In genomic region chr19:33251076-33251475, GRCh38 we compare ENCODE assay signal across 17 cellular contexts. TPM values are rescaled to one million over a fixed set of nuclear protein-coding genes. Genes with fewer than 3 reads are reported as not detected.
DNase-seq lines count a peak whose midpoint lies in the region; ATAC-seq and TF ChIP-seq lines count a peak whose summit lies in the region.
"Had no signal": no experiment of that assay in that cellular context is flagged by ENCODE, and none has a peak within 500 bp of the region (broad histone marks: within the 10 kb centered on the region; RNA-seq: fewer than 3 reads in every experiment).

No MANE protein-coding gene starts in this region.

- H3K27me3 ChIP-seq in SK-N-SH (ENCODE audit: insufficient read depth), result no peaks in the 10 kb centered on the region
- no peaks in the 10 kb centered on the region for H3K27me3 ChIP-seq in BLaER1 treated with 17β-estradiol and CSF1 and Interleukin-3, amounts not matched to agents 10 nM and 100 nM
- no peaks in the 10 kb centered on the region for H3K27me3 ChIP-seq in neuronal stem cell (ENCODE audit: control insufficient read depth in 3 of 3, insufficient read depth in 3 of 3, low read depth in 1 of 3, low read length in 3 of 3)
- no peaks in the 10 kb centered on the region for H3K27me3 ChIP-seq in gastrocnemius medialis

- H3K4me1 Mint-ChIP-seq in chondrocyte (ENCODE audit: low read depth), result no peaks in the 10 kb centered on the region
- H3K4me1 Mint-ChIP-seq: CD8-positive, alpha-beta memory T cell had no signal

- TF ChIP-seq POLR2A in gastrocnemius medialis (IDR thresholded peaks at IDR 0.05), result no peak

- TF ChIP-seq RAD21 in SK-N-SH (IDR thresholded peaks at IDR 0.05; ENCODE audit: low read length), result no peak

- H2BK120ac ChIP-seq in neuronal stem cell (ENCODE audit: low read depth, low read length), result no peak overlapping the region

- H4K91ac ChIP-seq in neuronal stem cell (ENCODE audit: low read depth, low read length, poor library complexity), result no peak overlapping the region

- H3K27me3 Mint-ChIP-seq in chondrocyte (ENCODE audit: low read depth), result peaks cover 7% of the 10 kb centered on the region

- no peak overlapping the region for H3K4me3 ChIP-seq in SK-N-SH (ENCODE audit: low read depth in 2 of 2, low read length in 1 of 2)
- H3K4me3 ChIP-seq in BLaER1 treated with 17β-estradiol and CSF1 and Interleukin-3, amounts not matched to agents 10 nM and 100 nM, result no peak overlapping the region
- H3K4me3 ChIP-seq in neuronal stem cell (ENCODE audit: low read length in 2 of 2), result no peak overlapping the region
- H3K4me3 ChIP-seq in gastrocnemius medialis, result no peak overlapping the region
- H3K4me3 ChIP-seq: K562 had no signal

- peaks cover 3% of the 10 kb centered on the region for H3F3A ChIP-seq in SK-N-SH (replicated peaks; ENCODE audit: insufficient read depth)

- no peak overlapping the region for H2BK12ac ChIP-seq in neuronal stem cell (ENCODE audit: low read length)

- in situ Hi-C loops in gastrocnemius medialis (cut with MboI; ENCODE audit: low sequenced_read_pairs in 4 of 4), result no loop called here

- H2AFZ ChIP-seq in SK-N-SH (ENCODE audit: low read depth) (no peak overlapping the region), neuronal stem cell (ENCODE audit: low read length) (no peak overlapping the region)

- peak overlapping the region; percentile 45 for H3K23ac ChIP-seq in neuronal stem cell (ENCODE audit: low read depth, low read length, poor library complexity)

- H3K4me2 ChIP-seq in SK-N-SH (no peak overlapping the region), neuronal stem cell (ENCODE audit: insufficient read depth, low read length, poor library complexity, severe bottlenecking) (no peak overlapping the region)
- peak overlapping the region; percentile 26 to 80 (median 40); a peak in 17 of 22 replicates for H3K4me2 ChIP-seq in BLaER1 treated with 17β-estradiol and CSF1 and Interleukin-3, amounts not matched to agents 10 nM and 100 nM

- POLR2A ChIA-PET in SK-N-SH (lab: Yijun Ruan, JAX), result no interaction called here

- H4K20me1 ChIP-seq in SK-N-SH (ENCODE audit: insufficient read depth), result no peaks in the 10 kb centered on the region
- no peaks in the 10 kb centered on the region for H4K20me1 ChIP-seq in BLaER1 treated with 17β-estradiol and CSF1 and Interleukin-3, amounts not matched to agents 10 nM and 100 nM

- TF ChIP-seq CTCF in SK-N-SH (IDR thresholded peaks at IDR 0.05), result no peak
- TF ChIP-seq CTCF in chondrocyte (IDR thresholded peaks at IDR 0.05), result no peak
- TF ChIP-seq CTCF in gastrocnemius medialis (IDR thresholded peaks at IDR 0.05 in 4 of 5, conservative IDR thresholded peaks at IDR 0.05 in 1 of 5), result no peak

- H3K4ac ChIP-seq in neuronal stem cell (ENCODE audit: low read length), result no peak overlapping the region

- no peaks in the 10 kb centered on the region for H3K9me3 Mint-ChIP-seq in chondrocyte (ENCODE audit: low read depth)
- H3K9me3 Mint-ChIP-seq: CD8-positive, alpha-beta memory T cell had no signal

- H3K79me1 ChIP-seq in neuronal stem cell (ENCODE audit: low read depth, low read length), result peaks cover 2% of the 10 kb centered on the region

- H3K9me3 ChIP-seq in SK-N-SH (no peaks in the 10 kb centered on the region), neuronal stem cell (replicated peaks in 1 of 2; ENCODE audit: control insufficient read depth in 2 of 2, insufficient read depth in 1 of 2, low read depth in 1 of 2, low read length in 2 of 2) (peaks cover 2 to 8% of the 10 kb centered on the region in 2 donors), gastrocnemius medialis (no peaks in the 10 kb centered on the region)
- H3K9me3 ChIP-seq in BLaER1 treated with 17β-estradiol and CSF1 and Interleukin-3, amounts not matched to agents 10 nM and 100 nM (replicated peaks in 1 of 11), result peaks cover 2 to 5% (median 3%) of the 10 kb centered on the region in 11 experiments

- WGBS in SK-N-SH (ENCODE audit: low lambda C conversion rate), result no CpG with 5 or more reads among the region's 12 CpGs
- WGBS in neuronal stem cell (ENCODE audit: extremely low coverage in 2 of 2, insufficient read length in 2 of 2, insufficient replicate concordance in 1 of 2), 2 donors, result no CpG with 5 or more reads among the region's 12 CpGs

- H3K27ac ChIP-seq in SK-N-SH (ENCODE audit: low read depth in 2 of 2, low read length in 1 of 2) (no peak overlapping the region), neuronal stem cell (replicated peaks; ENCODE audit: low read length) (no peak overlapping the region), gastrocnemius medialis (no peak overlapping the region)
- H3K27ac ChIP-seq in BLaER1 treated with 17β-estradiol and CSF1 and Interleukin-3, amounts not matched to agents 10 nM and 100 nM, result no peak overlapping the region
- H3K27ac ChIP-seq: 22Rv1, HL-60 had no signal

- H3K27ac Mint-ChIP-seq in chondrocyte (ENCODE audit: unreplicated experiment), result no peak overlapping the region
- H3K27ac Mint-ChIP-seq: CD8-positive, alpha-beta memory T cell had no signal

- H3K36me3 ChIP-seq in SK-N-SH (replicated peaks in 1 of 2; ENCODE audit: control insufficient read depth in 1 of 2, insufficient read depth in 2 of 2, low read length in 1 of 2) (no peaks in the 10 kb centered on the region), neuronal stem cell (replicated peaks in 1 of 2; ENCODE audit: control insufficient read depth in 2 of 2, insufficient read depth in 2 of 2, low read length in 2 of 2) (no peaks in the 10 kb centered on the region), gastrocnemius medialis (no peaks in the 10 kb centered on the region)
- H3K36me3 ChIP-seq in BLaER1 treated with 17β-estradiol and CSF1 and Interleukin-3, amounts not matched to agents 10 nM and 100 nM, result no peaks in the 10 kb centered on the region

- CTCF ChIA-PET in SK-N-SH (lab: Yijun Ruan, JAX), result no interaction called here

- H2BK5ac ChIP-seq in neuronal stem cell (ENCODE audit: low read length), result peak overlapping the region; percentile 75

- peak overlapping the region; percentile 73 for H3K14ac ChIP-seq in neuronal stem cell (ENCODE audit: low read length)

- no peaks in the 10 kb centered on the region for H3K9me2 ChIP-seq in SK-N-SH

- H3K18ac ChIP-seq in neuronal stem cell (ENCODE audit: low read length), result peak overlapping the region; percentile 74

- intact Hi-C loops in gastrocnemius medialis (cut with DNase I; ENCODE audit: low total_unique reads), result no loop called here

- no peak overlapping the region for H4K8ac ChIP-seq in neuronal stem cell (ENCODE audit: low read depth, low read length)

- TF ChIP-seq EP300 in SK-N-SH (IDR thresholded peaks at IDR 0.05; ENCODE audit: borderline replicate concordance in 1 of 2, low read depth in 1 of 2, low read length in 1 of 2), result no peak

- no peak overlapping the region for H3K9ac ChIP-seq in SK-N-SH
- peak overlapping the region in 1 of 11 experiments; percentile 15; a peak in 1 of 22 replicates for H3K9ac ChIP-seq in BLaER1 treated with 17β-estradiol and CSF1 and Interleukin-3, amounts not matched to agents 10 nM and 100 nM
- no peak overlapping the region for H3K9ac ChIP-seq in neuronal stem cell (ENCODE audit: low read depth, low read length, poor library complexity)

- H3K4me1 ChIP-seq in SK-N-SH (ENCODE audit: control insufficient read depth in 1 of 2, insufficient read depth in 2 of 2, low read depth in 1 of 2, low read length in 1 of 2) (no peaks in the 10 kb centered on the region; a peak in 1 of 4 replicates), neuronal stem cell (ENCODE audit: control insufficient read depth in 2 of 2, insufficient read depth in 1 of 2, low read depth in 1 of 2, low read length in 2 of 2) (peaks cover 0 to 4% of the 10 kb centered on the region in 2 donors), gastrocnemius medialis (no peaks in the 10 kb centered on the region)
- peaks cover 14 to 64% (median 26%) of the 10 kb centered on the region in 10 experiments; a peak in 19 of 20 replicates for H3K4me1 ChIP-seq in BLaER1 treated with 17β-estradiol and CSF1 and Interleukin-3, amounts not matched to agents 10 nM and 100 nM

- DNase-seq in SK-N-SH (peak; percentile 31), chondrocyte (ENCODE audit: low spot score) (peak; percentile 75), neuronal stem cell (ENCODE audit: low spot score) (no peak), AML-193 (lab: John Stamatoyannopoulos, UW) (no peak), gastrocnemius medialis (no peak)
- DNase-seq: Caco-2; CD8-positive, alpha-beta memory T cell; DND-41; GDM1; GOT3; HCEC 1CT had no signal

- H3K36me3 Mint-ChIP-seq in chondrocyte (ENCODE audit: low read depth), result no peaks in the 10 kb centered on the region
- H3K36me3 Mint-ChIP-seq: CD8-positive, alpha-beta memory T cell had no signal

- ATAC-seq in SK-N-SH treated with all-trans-retinoic acid at 6 μM for 48 hours (no peak), gastrocnemius medialis (no peak), GM19351 (IDR thresholded peaks at IDR 0.05; ENCODE audit: unreplicated experiment) (no peak)
- ATAC-seq: K562 had no signal

- H2AK5ac ChIP-seq in neuronal stem cell (ENCODE audit: low read depth, low read length), result peak overlapping the region; percentile 69

- H3K4me3 Mint-ChIP-seq in chondrocyte (ENCODE audit: unreplicated experiment), result no peak overlapping the region
- H3K4me3 Mint-ChIP-seq: CD8-positive, alpha-beta memory T cell had no signal

- H3K79me2 ChIP-seq in SK-N-SH (ENCODE audit: insufficient read depth), result no peaks in the 10 kb centered on the region

- peak overlapping the region; percentile 15 for H2BK15ac ChIP-seq in neuronal stem cell (ENCODE audit: low read length)

TF ChIP-seq in SK-N-SH, 30 proteins besides CTCF, POLR2A, EP300 and RAD21 (continues in another document):
- TF ChIP-seq RXRA (IDR thresholded peaks at IDR 0.05; ENCODE audit: borderline replicate concordance, low read depth), result no peak

RNA-seq across cellular contexts. Expression of gene SLC7A10, which starts 25.4 kb away (rescaled TPM):
- 0.02 TPM in 1 of 2 replicates, not detected in the other for polyA plus RNA-seq in SK-N-SH (2012; rRNA removed)
- not detected in 2 replicates for polyA plus RNA-seq in SK-N-SH (2012; cell fraction: cytosol; rRNA removed)
- polyA plus RNA-seq in SK-N-SH (2012; cell fraction: nucleus; rRNA removed), result 0.07 TPM in 1 of 2 replicates, not detected in the other
- total RNA-seq in chondrocyte (not detected in 3 replicates), gastrocnemius medialis (not detected)
- polyA plus RNA-seq in neuronal stem cell (2013, experiment 1 of 2), result 1.1 TPM
- 0.97 TPM for polyA plus RNA-seq in neuronal stem cell (2013, experiment 2 of 2)
- total RNA-seq: Caco-2; CD8-positive, alpha-beta memory T cell; K562 had no signal
- polyA plus RNA-seq: CD8-positive, alpha-beta memory T cell had no signal

RNA-seq across cellular contexts. Expression of gene CEBPA, which starts 51.3 kb away (rescaled TPM):
- polyA plus RNA-seq in SK-N-SH (2012; rRNA removed), result 0.06 and 0.15 TPM in 2 replicates
- polyA plus RNA-seq in SK-N-SH (2012; cell fraction: cytosol; rRNA removed), result 0.08 and 0.12 TPM in 2 replicates
- polyA plus RNA-seq in SK-N-SH (2012; cell fraction: nucleus; rRNA removed), result 0.04 and 0.10 TPM in 2 replicates
- total RNA-seq in chondrocyte, result 0.56 to 2.2 TPM (median 1.7 TPM) in 3 replicates
- 0.78 TPM for polyA plus RNA-seq in neuronal stem cell (2013, experiment 1 of 2)
- 0.96 TPM for polyA plus RNA-seq in neuronal stem cell (2013, experiment 2 of 2)
- 10 to 100 TPM; 11.9 to 29.9 (median 25.5) TPM for total RNA-seq in gastrocnemius medialis

RNA-seq across cellular contexts. Expression of gene LRP3, which starts 56.9 kb away (rescaled TPM):
- 7.5 and 8.2 TPM in 2 replicates for polyA plus RNA-seq in SK-N-SH (2012; rRNA removed)
- 3.6 and 7.8 TPM in 2 replicates for polyA plus RNA-seq in SK-N-SH (2012; cell fraction: cytosol; rRNA removed)
- 8.9 and 11.2 TPM in 2 replicates for polyA plus RNA-seq in SK-N-SH (2012; cell fraction: nucleus; rRNA removed)
- total RNA-seq in chondrocyte (31.2 to 36.4 TPM (median 33.2 TPM) in 3 replicates), gastrocnemius medialis (10 to 100 TPM; 18.3 to 29.3 (median 25.1) TPM)
- polyA plus RNA-seq in neuronal stem cell (2013, experiment 1 of 2), result 42.5 TPM
- 38.5 TPM for polyA plus RNA-seq in neuronal stem cell (2013, experiment 2 of 2)
- polyA plus RNA-seq: CD8-positive, alpha-beta memory T cell; K562 had no signal

Comparison
In these comparisons a context has a peak if more than half of its experiments do, and no peak if none do; other contexts are left out.
1. DNase-seq: peak in SK-N-SH (single experiment) and chondrocyte (single experiment); none in neuronal stem cell (single experiment), AML-193 (0 of 2) and gastrocnemius medialis (0 of 2).
2. H3K4me2 ChIP-seq: peak in BLaER1 treated with 17β-estradiol and CSF1 and Interleukin-3, amounts not matched to agents 10 nM and 100 nM (11 of 11); none in SK-N-SH (single experiment) and neuronal stem cell (single experiment).